Comparison of ENCODE assay signal across 1 cellular context in the genomic region with DNA sequence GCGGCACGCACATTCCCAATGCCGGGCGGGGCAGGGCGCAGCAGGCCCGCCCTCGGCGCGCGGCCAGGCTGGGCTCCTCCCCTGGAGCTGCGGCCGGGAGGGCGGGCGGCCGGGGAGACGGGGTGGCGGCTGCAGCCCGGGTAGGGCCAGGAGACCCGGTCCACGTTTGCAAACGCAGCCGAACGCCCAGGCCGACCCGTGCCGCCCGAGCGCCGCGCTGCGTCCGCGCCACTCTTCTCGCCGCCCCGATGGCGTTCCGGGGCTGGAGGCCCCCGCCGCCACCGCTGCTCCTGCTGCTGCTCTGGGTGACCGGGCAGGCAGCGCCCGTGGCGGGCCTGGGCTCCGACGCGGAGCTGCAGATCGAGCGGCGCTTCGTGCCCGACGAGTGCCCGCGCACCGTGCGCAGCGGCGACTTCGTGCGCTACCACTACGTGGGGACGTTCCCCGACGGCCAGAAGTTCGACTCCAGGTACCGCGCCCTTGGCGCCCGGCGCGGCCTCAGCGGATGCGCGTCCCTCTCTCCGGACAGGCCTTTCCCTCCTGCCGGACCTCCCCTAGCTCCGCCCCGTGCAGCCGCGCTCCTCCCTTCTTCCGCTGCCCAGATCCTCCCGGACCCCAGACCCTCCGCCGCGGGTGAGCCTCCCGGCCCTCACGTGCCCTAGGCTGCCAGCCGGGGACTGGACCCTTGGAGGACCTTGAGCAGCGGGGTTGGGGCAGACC.
A peak's percentile ranks its signal among the peaks of the same experiment; 100 is the strongest.
TF ChIP-seq lines count a peak whose summit lies in the region.

Gene FKBP9 (plus strand): TSS at position 115 of the 720 bp plus-strand sequence. CDS start 134 bp downstream, at position 249.

TF ChIP-seq in SK-N-SH, 30 proteins besides CTCF, POLR2A, EP300 and RAD21 (continued from another document):
- TF ChIP-seq USF1 (IDR thresholded peaks at IDR 0.05; ENCODE audit: borderline replicate concordance, low read depth) = peak; percentile 62; the same call in 1 of the 2 replicates
- TF ChIP-seq TEAD4 (IDR thresholded peaks at IDR 0.05; ENCODE audit: borderline replicate concordance, insufficient read depth) = 0 out of 2 replicates have a peak, but pooled peaks have one; percentile 36
- peak; percentile 94 for TF ChIP-seq POLR2AphosphoS5 (IDR thresholded peaks at IDR 0.05; ENCODE audit: low read depth, low read length)
- peak; percentile 37; the same call in 1 of the 2 replicates for TF ChIP-seq NRF1 (IDR thresholded peaks at IDR 0.05; ENCODE audit: low read depth, low read length)
- peak; percentile 4; the same call in 1 of the 2 replicates for TF ChIP-seq RCOR1 (IDR thresholded peaks at IDR 0.05; ENCODE audit: low read length)
- TF ChIP-seq YY1 (IDR thresholded peaks at IDR 0.05; ENCODE audit: low read depth) = no peak; the same call in 1 of the 2 replicates
- peak; percentile 22; the same call in 1 of the 2 replicates for TF ChIP-seq SMC3 (IDR thresholded peaks at IDR 0.05; ENCODE audit: low read depth, low read length)
- peak; percentile 53; the same call in 1 of the 2 replicates for TF ChIP-seq SIN3A (IDR thresholded peaks at IDR 0.05; ENCODE audit: borderline replicate concordance, low read depth, low read length)
